ENCODE assay signal across 1 cellular context in genomic region chr20:51306521-51307358, GRCh38.
A peak's percentile ranks its signal among the peaks of the same experiment; 100 is the strongest.
TF ChIP-seq lines count a peak whose summit lies in the region.

No MANE protein-coding gene starts in this region.

TF ChIP-seq in HepG2, 621 proteins besides CTCF, POLR2A, EP300 and RAD21 (continued from another document and continues in another):
- TF ChIP-seq LBX2 (CRISPR knock-in tag; IDR thresholded peaks at IDR 0.05; ENCODE audit: borderline replicate concordance) (no peak), AKAP8 (CRISPR knock-in tag; IDR thresholded peaks at IDR 0.05) (no peak), NRL (CRISPR knock-in tag; IDR thresholded peaks at IDR 0.05; ENCODE audit: borderline replicate concordance) (no peak; the same call in none of the 2 replicates), ZNF530 (CRISPR knock-in tag; IDR thresholded peaks at IDR 0.05; ENCODE audit: low read depth) (no peak), EEA1 (CRISPR knock-in tag; IDR thresholded peaks at IDR 0.05; ENCODE audit: borderline replicate concordance) (no peak; the same call in 1 of the 2 replicates), ARID5B (CRISPR knock-in tag; IDR thresholded peaks at IDR 0.05) (0 out of 2 replicates have a peak, but pooled peaks have one; percentile 33), NCOA5 (CRISPR knock-in tag; IDR thresholded peaks at IDR 0.05) (no peak), HNRNPL (IDR thresholded peaks at IDR 0.05; ENCODE audit: low read depth, low read length) (no peak), YEATS2 (CRISPR knock-in tag; IDR thresholded peaks at IDR 0.05; ENCODE audit: borderline replicate concordance) (0 out of 2 replicates have a peak, but pooled peaks have one; percentile 30), TBX3 (IDR thresholded peaks at IDR 0.05; ENCODE audit: borderline replicate concordance) (no peak), ZNF75D (CRISPR knock-in tag; IDR thresholded peaks at IDR 0.05; ENCODE audit: borderline replicate concordance) (no peak), THYN1 (CRISPR knock-in tag; IDR thresholded peaks at IDR 0.05; ENCODE audit: borderline replicate concordance, low read depth) (no peak), ZBTB1 (CRISPR knock-in tag; IDR thresholded peaks at IDR 0.05; ENCODE audit: borderline replicate concordance) (no peak), THAP9 (CRISPR knock-in tag; IDR thresholded peaks at IDR 0.05; ENCODE audit: borderline replicate concordance) (peak; percentile 36; the same call in 1 of the 2 replicates), TARDBP (CRISPR knock-in tag; IDR thresholded peaks at IDR 0.05) (peak; percentile 66; the same call in 1 of the 2 replicates), ZNF513 (CRISPR knock-in tag; conservative IDR thresholded peaks at IDR 0.05) (peak; percentile 64; the same call in 1 of the 2 replicates), ZNF644 (CRISPR knock-in tag; IDR thresholded peaks at IDR 0.05; ENCODE audit: low read depth) (no peak), ZNF354B (CRISPR knock-in tag; IDR thresholded peaks at IDR 0.05) (no peak), ZBED4 (CRISPR knock-in tag; IDR thresholded peaks at IDR 0.05; ENCODE audit: borderline replicate concordance) (no peak), TERF1 (CRISPR knock-in tag; IDR thresholded peaks at IDR 0.05) (no peak), ELF4 (CRISPR knock-in tag; IDR thresholded peaks at IDR 0.05; ENCODE audit: borderline replicate concordance) (no peak), RFXAP (CRISPR knock-in tag; IDR thresholded peaks at IDR 0.05; ENCODE audit: borderline replicate concordance) (no peak), ZNF543 (CRISPR knock-in tag; IDR thresholded peaks at IDR 0.05) (no peak), SSRP1 (CRISPR knock-in tag; IDR thresholded peaks at IDR 0.05) (no peak), ZNF607 (CRISPR knock-in tag; IDR thresholded peaks at IDR 0.05; ENCODE audit: borderline replicate concordance) (no peak), ZNF292 (CRISPR knock-in tag; IDR thresholded peaks at IDR 0.05; ENCODE audit: borderline replicate concordance, low read depth) (no peak), SAFB2 (CRISPR knock-in tag; IDR thresholded peaks at IDR 0.05; ENCODE audit: borderline replicate concordance, low read depth) (no peak), HOXA3 (CRISPR knock-in tag; IDR thresholded peaks at IDR 0.05) (peak; percentile 37; the same call in 1 of the 2 replicates), GFI1 (CRISPR knock-in tag; IDR thresholded peaks at IDR 0.05; ENCODE audit: borderline replicate concordance) (no peak), MLX (CRISPR knock-in tag; IDR thresholded peaks at IDR 0.05) (no peak), DZIP1 (CRISPR knock-in tag; IDR thresholded peaks at IDR 0.05) (no peak), CCDC6 (CRISPR knock-in tag; IDR thresholded peaks at IDR 0.05) (no peak), BCL6 (CRISPR knock-in tag; IDR thresholded peaks at IDR 0.05) (no peak; the same call in 1 of the 2 replicates), ATF6 (CRISPR knock-in tag; conservative IDR thresholded peaks at IDR 0.05) (no peak)
